24 cellular contexts compared by ENCODE assay signal in genomic region chr10:115727114-115727513, GRCh38.
"Had no signal": no experiment of that assay in that cellular context is flagged by ENCODE, and none has a peak within 500 bp of the region (broad histone marks: within the 10 kb centered on the region; RNA-seq: fewer than 3 reads in every experiment).

No MANE protein-coding gene starts in this region.

- H3K9me3 ChIP-seq: neutrophil, pancreas, psoas muscle, right atrium auricular region, spleen, thoracic aorta had no signal

- H3K4me1 Mint-ChIP-seq: activated CD4-positive, alpha-beta T cell treated with anti-CD3 and anti-CD28 coated beads, Interleukin-2, amount 10 ng/mL, durations not matched to agents 24 days and 14 days; activated T-helper 17 cell treated with anti-CD3 and anti-CD28 coated beads, Interleukin-2, amount 50 U/mL, for 72 hours; memory B cell had no signal

- H3K36me3 Mint-ChIP-seq: activated naive CD4-positive, alpha-beta T cell treated with anti-CD3 and anti-CD28 coated beads, Interleukin-2, amount 50 U/mL, for 72 hours; memory B cell; natural killer cell treated with Interleukin-12 subunit alpha and Interleukin-12 subunit beta and Interleukin-15 and Interleukin-18, amount 100 ng/mL, for 72 hours; type B pancreatic cell had no signal

- DNase-seq: activated CD4-positive, alpha-beta T cell treated with anti-CD3 and anti-CD28 coated beads, Interleukin-2, amount 10 ng/mL, durations not matched to agents 24 days and 14 days; activated CD8-positive, alpha-beta T cell treated with anti-CD3 and anti-CD28 coated beads, Interleukin-2, amount 10 ng/mL, durations not matched to agents 7 days and 5 days; activated T-cell treated with anti-CD3 and anti-CD28 coated beads, Interleukin-2, amount 50 U/mL, for 1 hour; aorta; erythroblast; foreskin fibroblast; hypothalamus; left colon; pancreas; psoas muscle; spleen; stimulated activated CD4-positive, alpha-beta T cell treated with anti-CD3 and anti-CD28 coated beads, Interleukin-4, amount 100 ng/mL, for 1 hour; stimulated activated naive CD4-positive, alpha-beta T cell treated with Interleukin-2 at 50 U/mL for 16 hours; T-helper 2 cell had no signal

- H3K4me1 ChIP-seq: pancreas, psoas muscle, right atrium auricular region, spleen had no signal

- H3K27ac ChIP-seq: neutrophil, pancreas, psoas muscle, right atrium auricular region, spleen, thoracic aorta had no signal

- H3K27ac Mint-ChIP-seq: activated CD4-positive, alpha-beta T cell treated with anti-CD3 and anti-CD28 coated beads, Interleukin-2, amount 10 ng/mL, durations not matched to agents 24 days and 14 days; activated CD8-positive, alpha-beta T cell treated with anti-CD3 and anti-CD28 coated beads, Interleukin-2, amount 10 ng/mL, durations not matched to agents 7 days and 5 days; activated naive CD4-positive, alpha-beta T cell treated with anti-CD3 and anti-CD28 coated beads, Interleukin-2, amount 50 U/mL, for 72 hours; activated T-helper 17 cell treated with anti-CD3 and anti-CD28 coated beads, Interleukin-2, amount 50 U/mL, for 72 hours; brain; memory B cell; natural killer cell treated with Interleukin-12 subunit alpha and Interleukin-12 subunit beta and Interleukin-15 and Interleukin-18, amount 100 ng/mL, for 72 hours; type B pancreatic cell had no signal

- ATAC-seq: activated CD4-positive, CD25-positive, alpha-beta regulatory T cell treated with anti-CD3 and anti-CD28 coated beads, Interleukin-2, amount 50 U/mL, for 24 hours; activated CD8-positive, alpha-beta T cell treated with anti-CD3 and anti-CD28 coated beads, Interleukin-2, amount 10 ng/mL, durations not matched to agents 7 days and 5 days; activated naive CD4-positive, alpha-beta T cell treated with anti-CD3 and anti-CD28 coated beads, Interleukin-2, amount 50 U/mL, for 72 hours; activated T-helper 17 cell treated with anti-CD3 and anti-CD28 coated beads, Interleukin-2, amount 50 U/mL, for 72 hours; left colon; natural killer cell treated with Interleukin-12 subunit alpha and Interleukin-12 subunit beta and Interleukin-15 and Interleukin-18, amount 100 ng/mL, for 72 hours; psoas muscle had no signal

- H3K27me3 ChIP-seq: neutrophil, pancreas, right atrium auricular region, spleen had no signal

- H3K27me3 Mint-ChIP-seq: activated CD4-positive, alpha-beta T cell treated with anti-CD3 and anti-CD28 coated beads, Interleukin-2, amount 10 ng/mL, durations not matched to agents 24 days and 14 days; activated T-helper 17 cell treated with anti-CD3 and anti-CD28 coated beads, Interleukin-2, amount 50 U/mL, for 72 hours; brain; memory B cell; natural killer cell treated with Interleukin-12 subunit alpha and Interleukin-12 subunit beta and Interleukin-15 and Interleukin-18, amount 100 ng/mL, for 72 hours; type B pancreatic cell had no signal

- H3K4me3 Mint-ChIP-seq: activated CD4-positive, alpha-beta T cell treated with anti-CD3 and anti-CD28 coated beads, Interleukin-2, amount 10 ng/mL, durations not matched to agents 24 days and 14 days; activated CD8-positive, alpha-beta T cell treated with anti-CD3 and anti-CD28 coated beads, Interleukin-2, amount 10 ng/mL, durations not matched to agents 7 days and 5 days; activated T-helper 17 cell treated with anti-CD3 and anti-CD28 coated beads, Interleukin-2, amount 50 U/mL, for 72 hours; brain; memory B cell; natural killer cell treated with Interleukin-12 subunit alpha and Interleukin-12 subunit beta and Interleukin-15 and Interleukin-18, amount 100 ng/mL, for 72 hours; type B pancreatic cell had no signal

- H3K9me3 Mint-ChIP-seq: activated CD4-positive, alpha-beta T cell treated with anti-CD3 and anti-CD28 coated beads, Interleukin-2, amount 10 ng/mL, durations not matched to agents 24 days and 14 days; brain; type B pancreatic cell had no signal

- H3K36me3 ChIP-seq: neutrophil, pancreas, right atrium auricular region, spleen, thoracic aorta had no signal

- H3K4me3 ChIP-seq: pancreas, psoas muscle, right atrium auricular region, spleen, thoracic aorta had no signal
